28 cellular contexts compared by ENCODE assay signal in the genomic region with DNA sequence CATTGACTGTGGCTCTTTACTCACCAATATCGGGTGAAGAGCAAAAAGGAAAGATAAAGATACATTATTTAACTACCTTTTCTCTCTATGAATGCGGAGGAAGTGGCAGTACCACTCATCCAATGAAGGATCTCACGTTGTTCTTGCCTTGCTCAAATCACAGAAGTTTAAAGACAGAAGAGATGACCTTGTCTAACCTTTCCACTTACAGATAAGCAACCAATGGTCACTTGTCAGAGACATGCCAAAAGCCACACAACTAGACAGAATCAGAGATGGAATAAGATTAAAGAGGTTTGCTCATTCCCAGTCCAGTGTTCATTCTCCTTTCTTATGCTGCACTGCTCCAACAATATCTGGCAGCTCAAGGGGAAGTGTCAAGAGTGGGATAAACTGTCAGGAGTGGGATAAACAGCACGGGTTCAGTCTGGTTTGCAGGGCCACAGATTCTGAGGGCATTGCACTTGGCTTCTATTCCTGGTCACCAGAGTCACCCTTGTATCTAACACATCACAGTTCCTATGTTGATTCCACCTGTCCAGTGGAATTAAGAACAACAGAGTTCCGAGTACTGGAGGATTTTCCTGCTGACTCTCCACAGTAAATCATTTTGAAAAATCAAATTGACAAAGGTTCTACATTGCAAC. TPM values are rescaled to one million over a fixed set of nuclear protein-coding genes. Genes with fewer than 3 reads are reported as not detected.
DNase-seq lines count a peak whose midpoint lies in the region; ATAC-seq and TF ChIP-seq lines count a peak whose summit lies in the region.
"Had no signal": no experiment of that assay in that cellular context is flagged by ENCODE, and none has a peak within 500 bp of the region (broad histone marks: within the 10 kb centered on the region; RNA-seq: fewer than 3 reads in every experiment).

No MANE protein-coding gene starts in this region.

- peaks cover 32% of the 10 kb centered on the region for H3K4me1 ChIP-seq in CD4-positive, CD25-positive, alpha-beta regulatory T cell (ENCODE audit: control insufficient read depth, insufficient read depth, low read length, poor library complexity, severe bottlenecking)
- peaks cover 26% of the 10 kb centered on the region for H3K4me1 ChIP-seq in CD8-positive, alpha-beta memory T cell (ENCODE audit: insufficient read depth, low read length)
- H3K4me1 ChIP-seq in smooth muscle cell (ENCODE audit: low read depth), result no peaks in the 10 kb centered on the region

- peaks cover 0 to 2% (median 0%) of the 10 kb centered on the region in 7 donors for H3K9me3 Mint-ChIP-seq in CD4-positive, CD25-positive, alpha-beta regulatory T cell
- peaks cover 0 to 2% (median 0%) of the 10 kb centered on the region in 5 donors for H3K9me3 Mint-ChIP-seq in CD8-positive, alpha-beta memory T cell
- no peaks in the 10 kb centered on the region for H3K9me3 Mint-ChIP-seq in activated B cell treated with CpG ODN at 0.5 μM for 24 hours

- no peak for ATAC-seq in CD4-positive, CD25-positive, alpha-beta regulatory T cell (ENCODE audit: low read depth in 2 of 2)
- no peak for ATAC-seq in activated B cell treated with CpG ODN at 0.5 μM for 24 hours (ENCODE audit: low read depth)
- ATAC-seq: mucosa of descending colon had no signal

- peak overlapping the region; percentile 2 to 56 (median 2) for H3K27ac Mint-ChIP-seq in CD4-positive, CD25-positive, alpha-beta regulatory T cell
- H3K27ac Mint-ChIP-seq in CD8-positive, alpha-beta memory T cell, result peak overlapping the region in 5 of 8 donors; percentile 27 to 84 (median 64)
- peak overlapping the region; percentile 2 for H3K27ac Mint-ChIP-seq in activated B cell treated with CpG ODN at 0.5 μM for 24 hours
- H3K27ac Mint-ChIP-seq: progenitor cell of endocrine pancreas had no signal

- intact Hi-C loops in activated B cell treated with CpG ODN at 0.5 μM for 24 hours (cut with micrococcal nuclease), result no loop called here

- H3K79me2 ChIP-seq in smooth muscle cell (ENCODE audit: low read depth), result peaks cover 20% of the 10 kb centered on the region

- peaks cover 62% of the 10 kb centered on the region for H4K20me1 ChIP-seq in smooth muscle cell (ENCODE audit: low read depth)

- no peak overlapping the region for H3K9ac ChIP-seq in smooth muscle cell (ENCODE audit: low read depth)
- H3K9ac ChIP-seq: SK-N-SH had no signal

- H3K27ac ChIP-seq in CD4-positive, CD25-positive, alpha-beta regulatory T cell (ENCODE audit: insufficient read depth, low read length, poor library complexity, severe bottlenecking), result no peak overlapping the region
- H3K27ac ChIP-seq in CD8-positive, alpha-beta memory T cell (ENCODE audit: low read depth, low read length), result no peak overlapping the region
- H3K27ac ChIP-seq in smooth muscle cell (ENCODE audit: low read depth), result no peak overlapping the region
- H3K27ac ChIP-seq: C4-2B, HL-60, skin epidermis, stomach had no signal

- H3K4me2 ChIP-seq in smooth muscle cell, result no peak overlapping the region
- H3K4me2 ChIP-seq: SK-N-SH had no signal

- no peaks in the 10 kb centered on the region for H3K27me3 ChIP-seq in CD4-positive, CD25-positive, alpha-beta regulatory T cell (ENCODE audit: control insufficient read depth, insufficient read depth, low read length)
- H3K27me3 ChIP-seq in CD8-positive, alpha-beta memory T cell (ENCODE audit: insufficient read depth, low read length, poor library complexity, severe bottlenecking), result no peaks in the 10 kb centered on the region
- H3K27me3 ChIP-seq in smooth muscle cell (ENCODE audit: low read depth), result no peaks in the 10 kb centered on the region
- H3K27me3 ChIP-seq: stomach, thyroid gland had no signal

- peak overlapping the region; percentile 39 for H3K4me3 ChIP-seq in CD4-positive, CD25-positive, alpha-beta regulatory T cell (ENCODE audit: low read depth, low read length)
- no peak overlapping the region for H3K4me3 ChIP-seq in CD8-positive, alpha-beta memory T cell (ENCODE audit: low read length)
- no peak overlapping the region for H3K4me3 ChIP-seq in smooth muscle cell
- H3K4me3 ChIP-seq: lung, mucosa of descending colon, skin epidermis, stomach, thyroid gland had no signal

- no peaks in the 10 kb centered on the region for H3F3A ChIP-seq in smooth muscle cell (ENCODE audit: low read depth)

- H3K4me1 Mint-ChIP-seq in CD4-positive, CD25-positive, alpha-beta regulatory T cell, result peaks cover 26 to 73% (median 58%) of the 10 kb centered on the region in 4 donors
- peaks cover 56 to 77% (median 70%) of the 10 kb centered on the region in 3 donors for H3K4me1 Mint-ChIP-seq in CD8-positive, alpha-beta memory T cell
- H3K4me1 Mint-ChIP-seq in activated B cell treated with CpG ODN at 0.5 μM for 24 hours, result peaks cover 65% of the 10 kb centered on the region

- TF ChIP-seq CTCF in activated B cell treated with CpG ODN at 0.5 μM for 24 hours (IDR thresholded peaks at IDR 0.05), result no peak
- TF ChIP-seq CTCF in smooth muscle cell (IDR thresholded peaks at IDR 0.05; ENCODE audit: borderline replicate concordance, insufficient read depth, poor library complexity, severe bottlenecking), result no peak

- CTCF ChIA-PET in CD8-positive, alpha-beta memory T cell (lab: Charles Lee), result no interaction called here
- CTCF ChIA-PET in activated B cell treated with CpG ODN at 0.5 μM for 24 hours (lab: Charles Lee), result interaction anchor here (0.8 kb wide), 1 partner anchor 18 kb away, joined by 3 read pairs; no protein-coding TSS in a partner anchor

- H3K4me3 Mint-ChIP-seq in CD4-positive, CD25-positive, alpha-beta regulatory T cell, result peak overlapping the region in 2 of 4 donors; percentile 18 to 33
- H3K4me3 Mint-ChIP-seq in CD8-positive, alpha-beta memory T cell, result peak overlapping the region in 1 of 7 donors; percentile 26
- no peak overlapping the region for H3K4me3 Mint-ChIP-seq in activated B cell treated with CpG ODN at 0.5 μM for 24 hours

- in situ Hi-C loops in G401 (cut with HindIII; ENCODE audit: low sequenced_read_pairs), result no loop called here

- no peaks in the 10 kb centered on the region for H3K9me3 ChIP-seq in CD4-positive, CD25-positive, alpha-beta regulatory T cell (ENCODE audit: control insufficient read depth in 2 of 2, low read length in 2 of 2)
- H3K9me3 ChIP-seq in CD8-positive, alpha-beta memory T cell (ENCODE audit: low read length), result no peaks in the 10 kb centered on the region
- no peaks in the 10 kb centered on the region for H3K9me3 ChIP-seq in smooth muscle cell (replicated peaks; ENCODE audit: low read depth)
- H3K9me3 ChIP-seq: mucosa of descending colon, SK-N-SH, stomach, thyroid gland had no signal

- no peaks in the 10 kb centered on the region for H3K36me3 ChIP-seq in CD4-positive, CD25-positive, alpha-beta regulatory T cell (ENCODE audit: control insufficient read depth, insufficient read depth, low read length)
- no peaks in the 10 kb centered on the region for H3K36me3 ChIP-seq in CD8-positive, alpha-beta memory T cell (ENCODE audit: insufficient read depth, low read length)
- no peaks in the 10 kb centered on the region for H3K36me3 ChIP-seq in smooth muscle cell (ENCODE audit: low read depth)
- H3K36me3 ChIP-seq: stomach, thyroid gland had no signal

- H2AFZ ChIP-seq in smooth muscle cell (ENCODE audit: low read depth), result no peak overlapping the region

- no peak for DNase-seq in CD4-positive, CD25-positive, alpha-beta regulatory T cell
- DNase-seq in CD8-positive, alpha-beta memory T cell, result no peak
- DNase-seq in activated B cell treated with CpG ODN at 0.5 μM for 24 hours, result no peak
- peak; percentile 69 for DNase-seq in myocyte (ENCODE audit: low read depth)
- no peak for DNase-seq in smooth muscle cell (lab: John Stamatoyannopoulos, UW; ENCODE audit: unreplicated experiment)
- no peak for DNase-seq in G401 (ENCODE audit: low spot score)
- no peak for DNase-seq in NCI-H524 treated with DMSO at 0.1 percent for 48 hours (lab: John Stamatoyannopoulos, UW)
- DNase-seq in stimulated activated CD4-positive, alpha-beta T cell treated with anti-CD3 and anti-CD28 coated beads, Interleukin-2, amount 100 ng/mL, for 48 hours, result no peak
- DNase-seq: activated CD4-positive, alpha-beta T cell treated with anti-CD3 and anti-CD28 coated beads for 4 hours; cerebellar nuclear complex; GOT3; mucosa of descending colon; NCI-H1105 treated with DMSO at 0.1 percent for 48 hours; NCI-H2029; NCI-H82; SK-N-SH; stimulated activated CD8-positive, alpha-beta memory T cell treated with anti-CD3 and anti-CD28 coated beads, Interleukin-4, amount 100 ng/mL, for 48 hours; stomach; thyroid gland had no signal

- no peaks in the 10 kb centered on the region for H3K27me3 Mint-ChIP-seq in CD4-positive, CD25-positive, alpha-beta regulatory T cell
- no peaks in the 10 kb centered on the region for H3K27me3 Mint-ChIP-seq in CD8-positive, alpha-beta memory T cell
- H3K27me3 Mint-ChIP-seq in activated B cell treated with CpG ODN at 0.5 μM for 24 hours, result no peaks in the 10 kb centered on the region
- H3K27me3 Mint-ChIP-seq: progenitor cell of endocrine pancreas had no signal

- WGBS in smooth muscle cell (ENCODE audit: low lambda C conversion rate), result 94% methylated on average over 5 of the region's 5 CpGs

- H3K36me3 Mint-ChIP-seq in CD4-positive, CD25-positive, alpha-beta regulatory T cell, result peaks cover 18% of the 10 kb centered on the region
- H3K36me3 Mint-ChIP-seq in CD8-positive, alpha-beta memory T cell, result peaks cover 4 to 13% (median 7%) of the 10 kb centered on the region in 3 donors
- peaks cover 29% of the 10 kb centered on the region for H3K36me3 Mint-ChIP-seq in activated B cell treated with CpG ODN at 0.5 μM for 24 hours (ENCODE audit: low read depth)

- POLR2A ChIA-PET in CD8-positive, alpha-beta memory T cell (lab: Charles Lee), result no interaction called here
- POLR2A ChIA-PET in activated B cell treated with CpG ODN at 0.5 μM for 24 hours (lab: Charles Lee), result no interaction called here

RNA-seq across cellular contexts. Expression of a gene that starts 6.7 kb away (rescaled TPM):
- 150 TPM for total RNA-seq in CD4-positive, CD25-positive, alpha-beta regulatory T cell
- 10 to 100 TPM; 11.2 to 17.4 (median 13.8) TPM for polyA plus RNA-seq in CD4-positive, CD25-positive, alpha-beta regulatory T cell
- 10 to 100 TPM; 42.5 to 42.9 TPM for total RNA-seq in CD8-positive, alpha-beta memory T cell
- polyA plus RNA-seq in CD8-positive, alpha-beta memory T cell, result 15.8 TPM
- total RNA-seq in activated B cell treated with CpG ODN at 0.5 μM for 24 hours (140 and 172 TPM in 2 replicates), myocyte (49.8 and 54.3 TPM in 2 replicates), smooth muscle cell (33.8 and 36.9 TPM in 2 replicates)
- 10.6 TPM for polyA plus RNA-seq in myocyte (2012)
- 2.8 and 6.2 TPM in 2 replicates for polyA plus RNA-seq in smooth muscle cell
- 11.2 and 23.4 TPM in 2 replicates for total RNA-seq in G401 (2014; rRNA removed; shearing (Covaris generic))

RNA-seq across cellular contexts. Expression of a gene that starts 13.2 kb away (rescaled TPM):
- total RNA-seq in CD4-positive, CD25-positive, alpha-beta regulatory T cell, result 0.17 TPM
- polyA plus RNA-seq in CD4-positive, CD25-positive, alpha-beta regulatory T cell, result under 1 TPM; 0.10 to 0.28 (median 0.12) TPM
- under 1 TPM; 0.09 to 0.13 TPM for total RNA-seq in CD8-positive, alpha-beta memory T cell
- polyA plus RNA-seq in CD8-positive, alpha-beta memory T cell, result not detected
- total RNA-seq in activated B cell treated with CpG ODN at 0.5 μM for 24 hours (not detected in 2 replicates), myocyte (not detected in 2 replicates), smooth muscle cell (0.13 TPM in 1 of 2 replicates, not detected in the other)
- not detected for polyA plus RNA-seq in myocyte (2012)
- 0.35 and 0.66 TPM in 2 replicates for polyA plus RNA-seq in smooth muscle cell
- total RNA-seq in G401 (2014; rRNA removed; shearing (Covaris generic)), result not detected in 2 replicates
- total RNA-seq: fibroblast of lung; OCI-LY7; T-helper 2 cell treated with Interferon-gamma antibody and Interleukin-4, amounts not matched to agents 100 ng/mL and 5 ng/mL, for 36 hours had no signal
- polyA plus RNA-seq: fibroblast of lung, keratinocyte, SK-N-SH had no signal

Comparison
In these comparisons a context has a peak if more than half of its experiments do, and no peak if none do; other contexts are left out.
1. H3K27ac Mint-ChIP-seq: peak in every context shown above with its lines; median percentile 64 in CD8-positive, alpha-beta memory T cell; 2 in CD4-positive, CD25-positive, alpha-beta regulatory T cell; 2 in activated B cell treated with CpG ODN at 0.5 μM for 24 hours.